ENCODE assay signal across 8 cellular contexts in the genomic region with DNA sequence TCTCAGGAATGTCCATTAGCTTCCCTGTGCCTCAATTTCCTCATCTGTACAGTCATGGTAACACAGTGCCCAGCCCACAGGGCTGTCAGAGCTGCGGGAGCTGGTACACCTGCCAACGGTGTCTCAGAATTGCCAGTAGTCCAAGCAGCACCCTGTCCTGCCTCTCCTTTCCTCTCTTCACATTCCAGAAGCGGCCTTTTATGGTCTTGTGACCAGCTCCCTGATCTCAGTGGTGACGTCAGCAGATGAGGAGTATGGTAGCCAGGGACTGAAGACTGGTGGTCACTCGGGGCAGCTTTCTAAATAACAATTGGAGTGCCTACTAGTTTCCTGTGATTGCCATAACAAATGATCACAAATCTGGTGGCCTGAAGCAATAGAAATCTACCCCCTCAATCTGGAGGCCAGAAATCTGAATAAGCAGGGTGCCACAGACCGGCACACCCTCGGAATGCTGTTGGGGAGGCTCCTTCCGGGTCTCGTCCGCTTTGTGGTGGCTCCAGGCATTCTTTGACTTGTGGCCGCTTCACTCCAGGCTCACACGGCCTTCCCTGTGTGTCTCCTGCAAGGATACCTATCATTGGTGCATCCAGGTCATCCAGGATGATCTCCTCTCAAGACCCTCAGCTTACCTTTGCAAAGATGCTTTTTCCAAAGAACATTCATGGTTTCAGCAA. TPM values are rescaled to one million over a fixed set of nuclear protein-coding genes. Genes with fewer than 3 reads are reported as not detected.
DNase-seq lines count a peak whose midpoint lies in the region; ATAC-seq and TF ChIP-seq lines count a peak whose summit lies in the region.

No MANE protein-coding gene starts in this region.

- intact Hi-C loops in heart right ventricle (cut with DNase I): no loop called here

- H3K27me3 Mint-ChIP-seq in activated naive CD8-positive, alpha-beta T cell treated with anti-CD3 and anti-CD28 coated beads, Interleukin-2, amount 50 U/mL, for 24 hours: no peaks in the 10 kb centered on the region

- H3K4me3 Mint-ChIP-seq in activated naive CD8-positive, alpha-beta T cell treated with anti-CD3 and anti-CD28 coated beads, Interleukin-2, amount 50 U/mL, for 24 hours: peak overlapping the region; percentile 90

- H3K36me3 Mint-ChIP-seq in activated naive CD8-positive, alpha-beta T cell treated with anti-CD3 and anti-CD28 coated beads, Interleukin-2, amount 50 U/mL, for 24 hours (ENCODE audit: low read depth): peaks cover 46% of the 10 kb centered on the region

- H3K4me1 ChIP-seq in cardiac muscle cell (ENCODE audit: low read depth): peaks cover 14% of the 10 kb centered on the region
- H3K4me1 ChIP-seq in heart right ventricle: peaks cover 8 to 40% (median 23%) of the 10 kb centered on the region in 9 donors
- peaks cover 17 to 40% (median 22%) of the 10 kb centered on the region in 4 donors for H3K4me1 ChIP-seq in upper lobe of left lung

- H3K36me3 ChIP-seq in cardiac muscle cell: no peaks in the 10 kb centered on the region
- H3K36me3 ChIP-seq in heart right ventricle: peaks cover 0 to 52% (median 16%) of the 10 kb centered on the region in 9 donors
- peaks cover 6 to 43% (median 34%) of the 10 kb centered on the region in 4 donors for H3K36me3 ChIP-seq in upper lobe of left lung

- 76 to 82% methylated on average over 12 of the region's 12 CpGs for WGBS in heart right ventricle, 2 donors
- WGBS in upper lobe of left lung, 2 donors: 85 to 90% methylated on average over 11 to 12 of the region's 12 CpGs

- no peak for TF ChIP-seq EP300 in upper lobe of left lung (IDR thresholded peaks at IDR 0.05)

- no peak for TF ChIP-seq POLR2A in upper lobe of left lung (IDR thresholded peaks at IDR 0.05)

- peaks cover 49% of the 10 kb centered on the region for H3K4me1 Mint-ChIP-seq in activated naive CD8-positive, alpha-beta T cell treated with anti-CD3 and anti-CD28 coated beads, Interleukin-2, amount 50 U/mL, for 24 hours

- H3K4me3 ChIP-seq in cardiac muscle cell: no peak overlapping the region
- H3K4me3 ChIP-seq in heart right ventricle: peak overlapping the region in 5 of 10 donors; percentile 79 to 95 (median 94)
- peak overlapping the region in 1 of 4 donors; percentile 97 for H3K4me3 ChIP-seq in upper lobe of left lung

- H3K27ac Mint-ChIP-seq in activated naive CD8-positive, alpha-beta T cell treated with anti-CD3 and anti-CD28 coated beads, Interleukin-2, amount 50 U/mL, for 24 hours: peak overlapping the region; percentile 95

- no peaks in the 10 kb centered on the region for H3K27me3 ChIP-seq in cardiac muscle cell
- H3K27me3 ChIP-seq in heart right ventricle: no peaks in the 10 kb centered on the region
- H3K27me3 ChIP-seq in upper lobe of left lung: no peaks in the 10 kb centered on the region

- TF ChIP-seq CTCF in cardiac muscle cell (IDR thresholded peaks at IDR 0.05; ENCODE audit: low read depth, low read length): no peak
- TF ChIP-seq CTCF in heart right ventricle (IDR thresholded peaks at IDR 0.05): no peak
- no peak for TF ChIP-seq CTCF in upper lobe of left lung (IDR thresholded peaks at IDR 0.05)

- H3K27ac ChIP-seq in cardiac muscle cell (peak overlapping the region; percentile 65), heart right ventricle (peak overlapping the region in 5 of 10 donors; percentile 91 to 95 (median 94)), upper lobe of left lung (peak overlapping the region; percentile 90 to 99 (median 98))

- H3K9me3 ChIP-seq in cardiac muscle cell (ENCODE audit: low read depth) (no peaks in the 10 kb centered on the region), heart right ventricle (no peaks in the 10 kb centered on the region), upper lobe of left lung (no peaks in the 10 kb centered on the region)

- H3K9me3 Mint-ChIP-seq in activated naive CD8-positive, alpha-beta T cell treated with anti-CD3 and anti-CD28 coated beads, Interleukin-2, amount 50 U/mL, for 24 hours: no peaks in the 10 kb centered on the region

- ATAC-seq in heart right ventricle (no peak), upper lobe of left lung (ENCODE audit: low FRiP score in 2 of 2) (no peak)
- ATAC-seq in activated naive CD8-positive, alpha-beta T cell treated with anti-CD3 and anti-CD28 coated beads, Interleukin-2, amount 50 U/mL, for 24 hours: no peak

- DNase-seq in cardiac muscle cell (ENCODE audit: low read depth in 1 of 2, low spot score in 1 of 2) (peak in 1 of 2 donors; percentile 14), heart right ventricle (no peak), iris pigment epithelial cell (ENCODE audit: low read depth) (peak; percentile 46), upper lobe of left lung (no peak), NCI-H748 treated with DMSO at 0.1 percent for 48 hours (lab: John Stamatoyannopoulos, UW) (no peak), DMS114 treated with DMSO at 0.1 percent for 48 hours (lab: John Stamatoyannopoulos, UW; ENCODE audit: unreplicated experiment) (no peak), NCI-H526 (lab: John Stamatoyannopoulos, UW) (no peak)
- no peak for DNase-seq in activated naive CD8-positive, alpha-beta T cell treated with anti-CD3 and anti-CD28 coated beads, Interleukin-2, amount 50 U/mL, for 24 hours

RNA-seq across cellular contexts. Expression of a gene that starts 2.1 kb away (rescaled TPM):
- total RNA-seq in cardiac muscle cell (30.1 and 34.0 TPM in 2 replicates), heart right ventricle (10 to 100 TPM in 4 of 10 donors, 1 to 10 TPM in 6; 6.7 to 12.7 (median 9.0) TPM), upper lobe of left lung (10 to 100 TPM; 13.6 to 30.1 (median 23.0) TPM)
- polyA plus RNA-seq in cardiac muscle cell (34.8 and 37.1 TPM in 2 replicates), heart right ventricle (10 to 100 TPM in 1 of 2 donors, 1 to 10 TPM in 1; 4.8 to 16.9 TPM)
